ENCODE assay signal across 11 cellular contexts in genomic region chr9:113649054-113649453, GRCh38.
DNase-seq lines count a peak whose midpoint lies in the region; ATAC-seq and TF ChIP-seq lines count a peak whose summit lies in the region.
"Had no signal": no experiment of that assay in that cellular context is flagged by ENCODE, and none has a peak within 500 bp of the region (broad histone marks: within the 10 kb centered on the region; RNA-seq: fewer than 3 reads in every experiment).

No MANE protein-coding gene starts in this region.

- WGBS in spleen, 5 donors = 45 to 88% (median 65%) methylated on average over 8 to 11 of the region's 11 CpGs

- TF ChIP-seq CTCF in spleen (IDR thresholded peaks at IDR 0.05 in 8 of 11, conservative IDR thresholded peaks at IDR 0.05 in 3 of 11) = no peak
- TF ChIP-seq CTCF in WERI-Rb-1 (IDR thresholded peaks at IDR 0.05; ENCODE audit: low read depth, low read length) = no peak

- no peak overlapping the region for H3K4me3 ChIP-seq in adipocyte (ENCODE audit: low read length)
- H3K4me3 ChIP-seq in spleen = no peak overlapping the region
- no peak overlapping the region for H3K4me3 ChIP-seq in WERI-Rb-1 (ENCODE audit: low read depth, low read length)
- H3K4me3 ChIP-seq: esophagus muscularis mucosa, prostate gland had no signal

- no peak overlapping the region for H3K9ac ChIP-seq in adipocyte (ENCODE audit: low read length)

- DNase-seq in M059J (ENCODE audit: low read depth) = peak; percentile 56
- DNase-seq in adipocyte (ENCODE audit: low read depth) = peak; percentile 90
- peak; percentile 91 for DNase-seq in left ventricle myocardium superior
- peak; percentile 77 for DNase-seq in spleen
- no peak for DNase-seq in stimulated activated naive CD4-positive, alpha-beta T cell treated with Interleukin-2 at 50 U/mL for 16 hours (lab: John Stamatoyannopoulos, UW)
- DNase-seq in WERI-Rb-1 = no peak
- DNase-seq: KG1; stimulated activated naive CD8-positive, alpha-beta T cell treated with anti-CD3 and anti-CD28 coated beads, Interleukin-15, amount 100 ng/mL, for 72 hours had no signal

- ATAC-seq in left ventricle myocardium superior (peak; percentile 94), GM18517 (IDR thresholded peaks at IDR 0.05; ENCODE audit: unreplicated experiment) (no peak)
- ATAC-seq: stimulated activated naive CD8-positive, alpha-beta T cell treated with anti-CD3 and anti-CD28 coated beads, Interleukin-15, amount 100 ng/mL, for 72 hours had no signal

- H3K4me1 ChIP-seq in adipocyte (ENCODE audit: control insufficient read depth, insufficient read depth, low read length) = peaks cover 8% of the 10 kb centered on the region
- H3K4me1 ChIP-seq in spleen = peaks cover 0 to 17% (median 3%) of the 10 kb centered on the region in 6 donors
- H3K4me1 ChIP-seq: prostate gland had no signal

- TF ChIP-seq POLR2A in spleen (IDR thresholded peaks at IDR 0.05) = no peak

- H3K27me3 ChIP-seq in adipocyte (replicated peaks; ENCODE audit: control insufficient read depth, insufficient read depth, low read length) (no peaks in the 10 kb centered on the region), spleen (replicated peaks in 1 of 7) (no peaks in the 10 kb centered on the region), WERI-Rb-1 (ENCODE audit: insufficient read depth, low read depth, severe bottlenecking) (no peaks in the 10 kb centered on the region)
- H3K27me3 ChIP-seq: esophagus muscularis mucosa had no signal

- intact Hi-C loops in left ventricle myocardium superior (cut with micrococcal nuclease) = no loop called here
- intact Hi-C loops in spleen (cut with DNase I; ENCODE audit: low total_unique reads) = no loop called here

- H3K36me3 ChIP-seq in adipocyte (ENCODE audit: control insufficient read depth, insufficient read depth, low read length, severe bottlenecking) = no peaks in the 10 kb centered on the region
- no peaks in the 10 kb centered on the region for H3K36me3 ChIP-seq in spleen
- H3K36me3 ChIP-seq in WERI-Rb-1 = no peaks in the 10 kb centered on the region
- H3K36me3 ChIP-seq: esophagus muscularis mucosa, prostate gland had no signal

- H3K9me3 ChIP-seq in adipocyte (ENCODE audit: control insufficient read depth, low read length) (no peaks in the 10 kb centered on the region), spleen (no peaks in the 10 kb centered on the region), WERI-Rb-1 (ENCODE audit: severe bottlenecking) (no peaks in the 10 kb centered on the region)
- H3K9me3 ChIP-seq: esophagus muscularis mucosa, prostate gland had no signal

- H3K27ac ChIP-seq in spleen (no peak overlapping the region), WERI-Rb-1 (no peak overlapping the region)
- H3K27ac ChIP-seq: prostate gland had no signal

Comparison
In these comparisons a context has a peak if more than half of its experiments do, and no peak if none do; other contexts are left out.
1. DNase-seq: peak in M059J (single experiment), adipocyte (single experiment), left ventricle myocardium superior (single experiment) and spleen (single experiment); none in stimulated activated naive CD4-positive, alpha-beta T cell treated with Interleukin-2 at 50 U/mL for 16 hours (single experiment) and WERI-Rb-1 (single experiment).